ENCODE assay signal across 28 cellular contexts in genomic region chr2:236909802-236910201, GRCh38.
"Had no signal": no experiment of that assay in that cellular context is flagged by ENCODE, and none has a peak within 500 bp of the region (broad histone marks: within the 10 kb centered on the region; RNA-seq: fewer than 3 reads in every experiment).

No MANE protein-coding gene starts in this region.

- H3K27me3 ChIP-seq: tibial artery, vagina had no signal

- H3K27ac ChIP-seq: heart left ventricle, left lung, lower lobe of right lung, parathyroid adenoma, skin epidermis, stomach, thoracic aorta, tibial artery, vagina had no signal

- H3K79me2 ChIP-seq: parathyroid adenoma had no signal

- ATAC-seq: left colon; left lung; natural killer cell; right cardiac atrium; sciatic nerve; stimulated activated naive B cell treated with anti-CD40 and anti-IgM and Interleukin-4, amounts not matched to agents 10 μg/mL and 1 μg/mL and 100 μg/mL, for 72 hours; stimulated activated naive CD8-positive, alpha-beta T cell treated with anti-CD3 and anti-CD28 coated beads, Interleukin-15, Interleukin-2, amounts not matched to agents 100 U/mL and 50 U/mL, for 24 hours had no signal

- H3K9me3 ChIP-seq: heart left ventricle, left lung, lower lobe of right lung, stomach, thoracic aorta, tibial artery, vagina had no signal

- H3K9ac ChIP-seq: parathyroid adenoma had no signal

- FAIRE-seq: islet of Langerhans, kidney had no signal

- H3K4me1 ChIP-seq: heart left ventricle, left lung, lower lobe of right lung, parathyroid adenoma, stomach, tibial artery, vagina had no signal

- DNase-seq: heart left ventricle; hypothalamus; immature natural killer cell; kidney; left colon; left lung; lower lobe of right lung; mammary epithelial cell; mesendoderm; naive B cell; natural killer cell; nephron progenitor cell; right cardiac atrium; stimulated activated CD4-positive, alpha-beta T cell treated with anti-CD3 and anti-CD28 coated beads, Interleukin-12 subunit alpha, Interleukin-12 subunit beta, amount 100 ng/mL, for 4 hours; stimulated activated CD4-positive, alpha-beta T cell treated with anti-CD3 and anti-CD28 coated beads, Interleukin-15, amount 100 ng/mL, for 24 hours; stimulated activated CD4-positive, alpha-beta T cell treated with anti-CD3 and anti-CD28 coated beads, Interleukin-2, amount 100 ng/mL, for 24 hours; stimulated activated CD4-positive, alpha-beta T cell treated with anti-CD3 and anti-CD28 coated beads, Interleukin-4, amount 100 ng/mL, for 1 hour; stimulated activated naive B cell treated with anti-CD40 and anti-IgM and Interleukin-4, amounts not matched to agents 10 μg/mL and 1 μg/mL and 100 μg/mL, for 72 hours; stimulated activated naive CD8-positive, alpha-beta T cell treated with anti-CD3 and anti-CD28 coated beads, Interleukin-15, Interleukin-2, amounts not matched to agents 100 U/mL and 50 U/mL, for 24 hours; stomach; tibial artery; trophoblast cell had no signal

- H3K4me3 ChIP-seq: heart left ventricle, left lung, lower lobe of right lung, skin epidermis, stomach, thoracic aorta, tibial artery, vagina had no signal

- H2AFZ ChIP-seq: parathyroid adenoma had no signal

- H3K36me3 ChIP-seq: heart left ventricle, left lung, lower lobe of right lung, stomach, thoracic aorta, tibial artery, vagina had no signal
